8 cellular contexts compared by ENCODE assay signal in genomic region chr3:49469876-49470713, GRCh38. TPM values are rescaled to one million over a fixed set of nuclear protein-coding genes. Genes with fewer than 3 reads are reported as not detected.
DNase-seq lines count a peak whose midpoint lies in the region; ATAC-seq and TF ChIP-seq lines count a peak whose summit lies in the region.

Gene DAG1, plus strand, starts transcription at chr3:49470267. Its CDS starts 40,268 bp downstream, at chr3:49510535.

- H3K4me3 ChIP-seq in kidney epithelial cell (ENCODE audit: low read depth, low read length), result peak within 1 kb of the TSS; percentile 87

- ATAC-seq in HG03439 (IDR thresholded peaks at IDR 0.05; ENCODE audit: unreplicated experiment), result peak; percentile 80

- DNase-seq in Ammon's horn (ENCODE audit: low spot score) (peak; percentile 98), GM19238 (ENCODE audit: insufficient read length, low spot score) (peak; percentile 97), NCI-H510A treated with DMSO at 0.1 percent for 48 hours (lab: John Stamatoyannopoulos, UW) (peak; percentile 75), cerebellum (ENCODE audit: low spot score) (peak; percentile 99), kidney epithelial cell (ENCODE audit: low read depth) (peak; percentile 79)
- DNase-seq in activated CD4-positive, alpha-beta T cell treated with anti-CD3 and anti-CD28 coated beads for 24 hours (ENCODE audit: low read depth in 2 of 2), result peak; percentile 94 to 96
- peak; percentile 97 for DNase-seq in stimulated activated CD4-positive, alpha-beta T cell treated with anti-CD3 and anti-CD28 coated beads, Interleukin-15, amount 100 ng/mL, for 24 hours

- H3K36me3 ChIP-seq in kidney epithelial cell (ENCODE audit: control insufficient read depth, insufficient read depth, low read length), result no peaks in the 10 kb centered on the region

- no peaks in the 10 kb centered on the region for H3K27me3 ChIP-seq in kidney epithelial cell (ENCODE audit: control insufficient read depth, insufficient read depth, low read length)

- no peak for TF ChIP-seq CTCF in kidney epithelial cell (IDR thresholded peaks at IDR 0.05; ENCODE audit: insufficient read depth, low read length, poor library complexity, severe bottlenecking)

RNA-seq across cellular contexts. Expression of gene DAG1, which starts in this region (rescaled TPM):
- 26.3 TPM for total RNA-seq in cerebellum
- 59.7 and 60.0 TPM in 2 replicates for total RNA-seq in kidney epithelial cell

Comparison
In these comparisons a context has a peak if more than half of its experiments do, and no peak if none do; other contexts are left out.
1. Peak in every context shown above with its lines: DNase-seq, ATAC-seq and H3K4me3 ChIP-seq.